In the genomic region with DNA sequence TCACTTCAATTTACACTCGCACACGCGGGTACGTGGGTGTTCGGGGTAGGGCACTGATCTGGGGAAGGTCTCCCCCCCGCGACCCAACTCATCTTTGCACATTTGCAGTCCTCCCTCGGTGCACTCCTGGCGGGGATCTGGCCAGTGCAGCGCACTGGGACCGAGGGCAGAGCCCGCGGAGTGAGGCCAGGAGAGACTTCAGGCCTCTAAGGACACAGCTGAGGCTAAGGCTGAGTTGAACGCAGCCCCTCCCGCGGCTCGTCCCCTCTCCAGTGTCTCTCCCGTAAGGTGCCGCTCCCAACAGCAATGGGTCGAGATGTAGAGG, we compare ENCODE assay signal across 8 cellular contexts. TPM values are rescaled to one million over a fixed set of nuclear protein-coding genes. Genes with fewer than 3 reads are reported as not detected.
A peak's percentile ranks its signal among the peaks of the same experiment; 100 is the strongest.
DNase-seq lines count a peak whose midpoint lies in the region; ATAC-seq and TF ChIP-seq lines count a peak whose summit lies in the region.

No MANE protein-coding gene starts in this region.

- DNase-seq in brain microvascular endothelial cell (no peak), kidney epithelial cell (ENCODE audit: low read depth) (no peak), gastrocnemius medialis (no peak), kidney tubule cell (ENCODE audit: low spot score) (no peak), SW 1271 (lab: John Stamatoyannopoulos, UW) (no peak), PC-3 (no peak)

- H3K9me2 ChIP-seq in PC-3 (replicated peaks; ENCODE audit: low read length): no peaks in the 10 kb centered on the region

- no peaks in the 10 kb centered on the region for H3K79me2 ChIP-seq in PC-3 (ENCODE audit: low read length)

- no peak overlapping the region for H3K4me2 ChIP-seq in PC-3 (ENCODE audit: low read length)

- ATAC-seq in HG02642 (IDR thresholded peaks at IDR 0.05; ENCODE audit: poor library complexity, unreplicated experiment) (peak; percentile 6), gastrocnemius medialis (no peak), HG02885 (IDR thresholded peaks at IDR 0.05; ENCODE audit: poor library complexity, unreplicated experiment) (no peak), PC-3 (no peak)

- H3K27me3 ChIP-seq in brain microvascular endothelial cell (replicated peaks) (peaks cover 4% of the 10 kb centered on the region), kidney epithelial cell (ENCODE audit: control insufficient read depth, insufficient read depth, low read length) (peaks cover 14% of the 10 kb centered on the region), gastrocnemius medialis (peaks cover 13 to 18% (median 15%) of the 10 kb centered on the region in 3 donors), PC-3 (ENCODE audit: low read length) (peaks cover 8% of the 10 kb centered on the region; the same call in 1 of the 2 replicates)

- H3K27ac ChIP-seq in brain microvascular endothelial cell: no peak overlapping the region
- H3K27ac ChIP-seq in gastrocnemius medialis: no peak overlapping the region
- no peak overlapping the region for H3K27ac ChIP-seq in PC-3 (ENCODE audit: low read length)

- intact Hi-C loops in gastrocnemius medialis (cut with DNase I; ENCODE audit: low total_unique reads) (no loop called here), PC-3 (cut with micrococcal nuclease) (no loop called here)

- H3K4me3 ChIP-seq in brain microvascular endothelial cell (ENCODE audit: low read depth, low read length) (peak overlapping the region; percentile 61), kidney epithelial cell (ENCODE audit: low read depth, low read length) (peak overlapping the region; percentile 37), gastrocnemius medialis (peak overlapping the region; percentile 51 to 68 (median 52)), PC-3 (ENCODE audit: low read length) (no peak overlapping the region)

- H3K9me3 ChIP-seq in gastrocnemius medialis (no peaks in the 10 kb centered on the region), PC-3 (ENCODE audit: low read length) (no peaks in the 10 kb centered on the region)

- no peak overlapping the region for H3K9ac ChIP-seq in PC-3 (ENCODE audit: low read length)

- POLR2A ChIA-PET in PC-3 (lab: Charles Lee; ENCODE audit: unreplicated experiment): no interaction called here

- no peak for TF ChIP-seq POLR2A in gastrocnemius medialis (IDR thresholded peaks at IDR 0.05)

- H4K20me1 ChIP-seq in PC-3 (ENCODE audit: low read length): no peaks in the 10 kb centered on the region

- H3K4me1 ChIP-seq in gastrocnemius medialis (peaks cover 6 to 7% of the 10 kb centered on the region in 2 donors), PC-3 (ENCODE audit: insufficient read depth, low read length) (no peaks in the 10 kb centered on the region; the same call in 1 of the 2 replicates)

- BruUV-seq in PC-3 (replicated peaks; lab: Mats Ljungman, UMichigan): no TSS peak

- no peak for TF ChIP-seq CTCF in brain microvascular endothelial cell (IDR thresholded peaks at IDR 0.05; ENCODE audit: low read depth, low read length, missing control alignments)
- TF ChIP-seq CTCF in kidney epithelial cell (IDR thresholded peaks at IDR 0.05; ENCODE audit: insufficient read depth, low read length, poor library complexity, severe bottlenecking): no peak
- no peak for TF ChIP-seq CTCF in gastrocnemius medialis (IDR thresholded peaks at IDR 0.05 in 4 of 5, conservative IDR thresholded peaks at IDR 0.05 in 1 of 5)
- no peak for TF ChIP-seq CTCF in PC-3 (conservative IDR thresholded peaks at IDR 0.05; ENCODE audit: low read depth, low read length)

- no peak overlapping the region for H2AFZ ChIP-seq in PC-3 (ENCODE audit: low read length)

- H3K36me3 ChIP-seq in brain microvascular endothelial cell (replicated peaks) (no peaks in the 10 kb centered on the region), kidney epithelial cell (ENCODE audit: control insufficient read depth, insufficient read depth, low read length) (no peaks in the 10 kb centered on the region), gastrocnemius medialis (no peaks in the 10 kb centered on the region), PC-3 (ENCODE audit: low read depth, low read length) (no peaks in the 10 kb centered on the region)

- in situ Hi-C loops in brain microvascular endothelial cell (cut with HindIII; ENCODE audit: low pct_ligation_motif_present, low sequenced_read_pairs): no loop called here
- in situ Hi-C loops in gastrocnemius medialis (cut with MboI; ENCODE audit: low sequenced_read_pairs in 4 of 4): no loop called here

- CTCF ChIA-PET in PC-3 (lab: Charles Lee): interaction anchor here (0.6 kb wide), 1 partner anchor 19 kb away, joined by 7 read pairs; no protein-coding TSS in a partner anchor

- H3F3A ChIP-seq in PC-3 (ENCODE audit: low read length, unreplicated experiment): no peaks in the 10 kb centered on the region

RNA-seq across cellular contexts. Expression of a gene that starts 0.9 kb away (rescaled TPM):
- total RNA-seq in kidney epithelial cell (under 0.01 and 1.8 TPM in 2 replicates), gastrocnemius medialis (1 to 10 TPM in 1 of 4 donors, under 1 TPM in 3; 0.07 to 1.9 (median 0.65) TPM), PC-3 (2014; rRNA removed) (0.12 and 2.4 TPM in 2 replicates)
